In genomic region chr3:73291541-73291940, GRCh38 we compare ENCODE assay signal across 25 cellular contexts.
"Had no signal": no experiment of that assay in that cellular context is flagged by ENCODE, and none has a peak within 500 bp of the region (broad histone marks: within the 10 kb centered on the region; RNA-seq: fewer than 3 reads in every experiment).

No MANE protein-coding gene starts in this region.

- H3K4me1 Mint-ChIP-seq: activated CD4-positive, alpha-beta memory T cell treated with anti-CD3 and anti-CD28 coated beads, Interleukin-2, amount 10 ng/mL, durations not matched to agents 7 days and 5 days; activated CD4-positive, alpha-beta T cell treated with anti-CD3 and anti-CD28 coated beads, Interleukin-2, amount 10 ng/mL, durations not matched to agents 7 days and 5 days; activated naive CD4-positive, alpha-beta T cell treated with anti-CD3 and anti-CD28 coated beads, Interleukin-2, amount 50 U/mL, for 24 hours; activated naive CD8-positive, alpha-beta T cell treated with anti-CD3 and anti-CD28 coated beads, Interleukin-2, amount 50 U/mL, for 24 hours; activated T-helper 17 cell treated with anti-CD3 and anti-CD28 coated beads, Interleukin-2, amount 50 U/mL, for 72 hours; naive thymus-derived CD4-positive, alpha-beta T cell had no signal

- H3K36me3 ChIP-seq: gastroesophageal sphincter, sigmoid colon, suprapubic skin, tibial artery had no signal

- H3K27ac ChIP-seq: gastroesophageal sphincter, parathyroid adenoma, psoas muscle, sigmoid colon, suprapubic skin, tibial artery had no signal

- H3K9me3 Mint-ChIP-seq: activated CD4-positive, alpha-beta T cell treated with anti-CD3 and anti-CD28 coated beads, Interleukin-2, amount 10 ng/mL, durations not matched to agents 7 days and 5 days; activated naive CD4-positive, alpha-beta T cell treated with anti-CD3 and anti-CD28 coated beads, Interleukin-2, amount 50 U/mL, for 24 hours; activated T-cell treated with anti-CD3 and anti-CD28 coated beads, Interleukin-2, amount 50 U/mL, for 24 hours; activated T-helper 17 cell treated with anti-CD3 and anti-CD28 coated beads, Interleukin-2, amount 50 U/mL, for 72 hours had no signal

- H3K9me3 ChIP-seq: gastroesophageal sphincter, psoas muscle, sigmoid colon, suprapubic skin, tibial artery had no signal

- H3K27ac Mint-ChIP-seq: activated CD4-positive, alpha-beta memory T cell treated with anti-CD3 and anti-CD28 coated beads, Interleukin-2, amount 10 ng/mL, durations not matched to agents 7 days and 5 days; activated CD4-positive, alpha-beta T cell treated with anti-CD3 and anti-CD28 coated beads, Interleukin-2, amount 10 ng/mL, durations not matched to agents 7 days and 5 days; activated naive CD4-positive, alpha-beta T cell treated with anti-CD3 and anti-CD28 coated beads, Interleukin-2, amount 50 U/mL, for 24 hours; activated naive CD8-positive, alpha-beta T cell treated with anti-CD3 and anti-CD28 coated beads, Interleukin-2, amount 50 U/mL, for 24 hours; activated T-cell treated with anti-CD3 and anti-CD28 coated beads, Interleukin-2, amount 50 U/mL, for 24 hours; activated T-helper 17 cell treated with anti-CD3 and anti-CD28 coated beads, Interleukin-2, amount 50 U/mL, for 72 hours; naive thymus-derived CD4-positive, alpha-beta T cell had no signal

- H3K4me3 Mint-ChIP-seq: activated CD4-positive, alpha-beta memory T cell treated with anti-CD3 and anti-CD28 coated beads, Interleukin-2, amount 10 ng/mL, durations not matched to agents 7 days and 5 days; activated CD4-positive, alpha-beta T cell treated with anti-CD3 and anti-CD28 coated beads, Interleukin-2, amount 10 ng/mL, durations not matched to agents 7 days and 5 days; activated naive CD4-positive, alpha-beta T cell treated with anti-CD3 and anti-CD28 coated beads, Interleukin-2, amount 50 U/mL, for 24 hours; activated naive CD8-positive, alpha-beta T cell treated with anti-CD3 and anti-CD28 coated beads, Interleukin-2, amount 50 U/mL, for 24 hours; activated T-cell treated with anti-CD3 and anti-CD28 coated beads, Interleukin-2, amount 50 U/mL, for 24 hours; activated T-helper 17 cell treated with anti-CD3 and anti-CD28 coated beads, Interleukin-2, amount 50 U/mL, for 72 hours; naive thymus-derived CD4-positive, alpha-beta T cell had no signal

- DNase-seq: activated CD4-positive, alpha-beta memory T cell treated with anti-CD3 and anti-CD28 coated beads, Interleukin-2, amount 10 ng/mL, durations not matched to agents 7 days and 5 days; activated CD4-positive, alpha-beta T cell treated with anti-CD3 and anti-CD28 coated beads for 1 hour; activated CD4-positive, alpha-beta T cell treated with anti-CD3 and anti-CD28 coated beads, Interleukin-2, amount 10 ng/mL, durations not matched to agents 7 days and 5 days; activated CD8-positive, alpha-beta memory T cell treated with anti-CD3 and anti-CD28 coated beads, Interleukin-2, amount 50 U/mL, for 48 hours; activated naive CD8-positive, alpha-beta T cell treated with anti-CD3 and anti-CD28 coated beads, Interleukin-2, amount 50 U/mL, for 24 hours; activated T-cell treated with anti-CD3 and anti-CD28 coated beads, Interleukin-2, amount 50 U/mL, for 24 hours; central memory CD4-positive, alpha-beta T cell; hippocampal formation; left cardiac atrium; left ventricle myocardium superior; mammary epithelial cell; midbrain; naive thymus-derived CD4-positive, alpha-beta T cell; occipital lobe; psoas muscle; sigmoid colon; stimulated activated CD4-positive, alpha-beta T cell treated with anti-CD3 and anti-CD28 coated beads, Interleukin-2, amount 100 ng/mL, for 24 hours; stimulated activated naive CD4-positive, alpha-beta T cell; tibial artery had no signal

- H3K27me3 ChIP-seq: sigmoid colon, suprapubic skin, tibial artery had no signal

- ATAC-seq: activated naive CD8-positive, alpha-beta T cell treated with anti-CD3 and anti-CD28 coated beads, Interleukin-2, amount 50 U/mL, for 24 hours; activated T-helper 17 cell treated with anti-CD3 and anti-CD28 coated beads, Interleukin-2, amount 50 U/mL, for 72 hours; gastroesophageal sphincter; left cardiac atrium; left ventricle myocardium superior; naive thymus-derived CD4-positive, alpha-beta T cell; psoas muscle had no signal

- H3K36me3 Mint-ChIP-seq: activated naive CD4-positive, alpha-beta T cell treated with anti-CD3 and anti-CD28 coated beads, Interleukin-2, amount 50 U/mL, for 24 hours; naive thymus-derived CD4-positive, alpha-beta T cell had no signal

- H3K4me1 ChIP-seq: gastroesophageal sphincter, parathyroid adenoma, psoas muscle, suprapubic skin, tibial artery had no signal

- H3K27me3 Mint-ChIP-seq: activated CD4-positive, alpha-beta memory T cell treated with anti-CD3 and anti-CD28 coated beads, Interleukin-2, amount 10 ng/mL, durations not matched to agents 7 days and 5 days; activated CD4-positive, alpha-beta T cell treated with anti-CD3 and anti-CD28 coated beads, Interleukin-2, amount 10 ng/mL, durations not matched to agents 7 days and 5 days; activated naive CD4-positive, alpha-beta T cell treated with anti-CD3 and anti-CD28 coated beads, Interleukin-2, amount 50 U/mL, for 24 hours; activated naive CD8-positive, alpha-beta T cell treated with anti-CD3 and anti-CD28 coated beads, Interleukin-2, amount 50 U/mL, for 24 hours; activated T-cell treated with anti-CD3 and anti-CD28 coated beads, Interleukin-2, amount 50 U/mL, for 24 hours; naive thymus-derived CD4-positive, alpha-beta T cell had no signal

- H3K4me3 ChIP-seq: gastroesophageal sphincter, psoas muscle, sigmoid colon, smooth muscle cell, suprapubic skin, tibial artery had no signal
